1 cellular context compared by ENCODE assay signal in the genomic region with DNA sequence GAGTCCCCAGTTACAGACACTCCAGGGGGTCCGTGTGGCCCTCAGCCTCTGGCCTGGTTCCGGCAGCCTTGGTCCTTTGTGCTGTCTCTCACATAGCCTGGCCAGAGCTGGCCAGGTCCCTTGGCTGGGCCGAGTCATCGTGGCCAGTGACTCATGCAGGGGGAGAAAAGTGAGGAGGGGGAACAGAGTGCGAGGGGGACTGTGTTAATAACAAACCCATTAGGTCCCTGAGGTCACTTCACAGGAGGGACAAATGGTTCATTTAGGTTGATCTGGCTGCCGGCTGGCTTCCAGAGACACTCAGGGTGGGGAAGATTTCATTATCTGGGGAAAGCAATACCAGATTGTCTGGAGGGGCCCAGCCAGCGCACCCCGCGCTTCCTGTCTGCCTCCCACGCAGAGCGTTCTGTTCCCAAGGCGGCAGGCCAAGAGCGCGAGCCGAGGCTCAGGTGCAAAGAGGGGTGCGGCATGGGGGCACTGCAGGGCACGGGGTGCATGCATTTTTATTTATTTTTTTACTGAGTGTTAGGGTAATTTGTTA.
A peak's percentile ranks its signal among the peaks of the same experiment; 100 is the strongest.
TF ChIP-seq lines count a peak whose summit lies in the region.

No MANE protein-coding gene starts in this region.

TF ChIP-seq in K562, 482 proteins besides CTCF, POLR2A, EP300 and RAD21 (continues in another document):
- TF ChIP-seq, protein P1, sequence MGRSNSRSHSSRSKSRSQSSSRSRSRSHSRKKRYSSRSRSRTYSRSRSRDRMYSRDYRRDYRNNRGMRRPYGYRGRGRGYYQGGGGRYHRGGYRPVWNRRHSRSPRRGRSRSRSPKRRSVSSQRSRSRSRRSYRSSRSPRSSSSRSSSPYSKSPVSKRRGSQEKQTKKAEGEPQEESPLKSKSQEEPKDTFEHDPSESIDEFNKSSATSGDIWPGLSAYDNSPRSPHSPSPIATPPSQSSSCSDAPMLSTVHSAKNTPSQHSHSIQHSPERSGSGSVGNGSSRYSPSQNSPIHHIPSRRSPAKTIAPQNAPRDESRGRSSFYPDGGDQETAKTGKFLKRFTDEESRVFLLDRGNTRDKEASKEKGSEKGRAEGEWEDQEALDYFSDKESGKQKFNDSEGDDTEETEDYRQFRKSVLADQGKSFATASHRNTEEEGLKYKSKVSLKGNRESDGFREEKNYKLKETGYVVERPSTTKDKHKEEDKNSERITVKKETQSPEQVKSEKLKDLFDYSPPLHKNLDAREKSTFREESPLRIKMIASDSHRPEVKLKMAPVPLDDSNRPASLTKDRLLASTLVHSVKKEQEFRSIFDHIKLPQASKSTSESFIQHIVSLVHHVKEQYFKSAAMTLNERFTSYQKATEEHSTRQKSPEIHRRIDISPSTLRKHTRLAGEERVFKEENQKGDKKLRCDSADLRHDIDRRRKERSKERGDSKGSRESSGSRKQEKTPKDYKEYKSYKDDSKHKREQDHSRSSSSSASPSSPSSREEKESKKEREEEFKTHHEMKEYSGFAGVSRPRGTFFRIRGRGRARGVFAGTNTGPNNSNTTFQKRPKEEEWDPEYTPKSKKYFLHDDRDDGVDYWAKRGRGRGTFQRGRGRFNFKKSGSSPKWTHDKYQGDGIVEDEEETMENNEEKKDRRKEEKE (IDR thresholded peaks at IDR 0.05; ENCODE audit: borderline replicate concordance in 1 of 2, control insufficient read depth in 1 of 2, low read depth in 2 of 2, low read length in 1 of 2) = peak in 1 of 2 experiments; percentile 78; a peak in 1 of 4 replicates
- TF ChIP-seq, protein P2, sequence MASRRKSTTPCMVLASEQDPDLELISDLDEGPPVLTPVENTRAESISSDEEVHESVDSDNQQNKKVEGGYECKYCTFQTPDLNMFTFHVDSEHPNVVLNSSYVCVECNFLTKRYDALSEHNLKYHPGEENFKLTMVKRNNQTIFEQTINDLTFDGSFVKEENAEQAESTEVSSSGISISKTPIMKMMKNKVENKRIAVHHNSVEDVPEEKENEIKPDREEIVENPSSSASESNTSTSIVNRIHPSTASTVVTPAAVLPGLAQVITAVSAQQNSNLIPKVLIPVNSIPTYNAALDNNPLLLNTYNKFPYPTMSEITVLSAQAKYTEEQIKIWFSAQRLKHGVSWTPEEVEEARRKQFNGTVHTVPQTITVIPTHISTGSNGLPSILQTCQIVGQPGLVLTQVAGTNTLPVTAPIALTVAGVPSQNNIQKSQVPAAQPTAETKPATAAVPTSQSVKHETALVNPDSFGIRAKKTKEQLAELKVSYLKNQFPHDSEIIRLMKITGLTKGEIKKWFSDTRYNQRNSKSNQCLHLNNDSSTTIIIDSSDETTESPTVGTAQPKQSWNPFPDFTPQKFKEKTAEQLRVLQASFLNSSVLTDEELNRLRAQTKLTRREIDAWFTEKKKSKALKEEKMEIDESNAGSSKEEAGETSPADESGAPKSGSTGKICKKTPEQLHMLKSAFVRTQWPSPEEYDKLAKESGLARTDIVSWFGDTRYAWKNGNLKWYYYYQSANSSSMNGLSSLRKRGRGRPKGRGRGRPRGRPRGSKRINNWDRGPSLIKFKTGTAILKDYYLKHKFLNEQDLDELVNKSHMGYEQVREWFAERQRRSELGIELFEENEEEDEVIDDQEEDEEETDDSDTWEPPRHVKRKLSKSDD (conservative IDR thresholded peaks at IDR 0.05; ENCODE audit: low read length) = no peak
- TF ChIP-seq BACH1 (tag; IDR thresholded peaks at IDR 0.05) = no peak
- TF ChIP-seq, protein P3, sequence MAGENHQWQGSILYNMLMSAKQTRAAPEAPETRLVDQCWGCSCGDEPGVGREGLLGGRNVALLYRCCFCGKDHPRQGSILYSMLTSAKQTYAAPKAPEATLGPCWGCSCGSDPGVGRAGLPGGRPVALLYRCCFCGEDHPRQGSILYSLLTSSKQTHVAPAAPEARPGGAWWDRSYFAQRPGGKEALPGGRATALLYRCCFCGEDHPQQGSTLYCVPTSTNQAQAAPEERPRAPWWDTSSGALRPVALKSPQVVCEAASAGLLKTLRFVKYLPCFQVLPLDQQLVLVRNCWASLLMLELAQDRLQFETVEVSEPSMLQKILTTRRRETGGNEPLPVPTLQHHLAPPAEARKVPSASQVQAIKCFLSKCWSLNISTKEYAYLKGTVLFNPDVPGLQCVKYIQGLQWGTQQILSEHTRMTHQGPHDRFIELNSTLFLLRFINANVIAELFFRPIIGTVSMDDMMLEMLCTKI (IDR thresholded peaks at IDR 0.05; ENCODE audit: partially characterized antibody) = no peak
- TF ChIP-seq KLF13 (tag; IDR thresholded peaks at IDR 0.05; ENCODE audit: borderline replicate concordance, low read depth) = no peak
- peak; percentile 91 for TF ChIP-seq HDAC2 (IDR thresholded peaks at IDR 0.05)
- no peak for TF ChIP-seq NFRKB (IDR thresholded peaks at IDR 0.05; ENCODE audit: low read depth)
- no peak for TF ChIP-seq ZNF143 (CRISPR knock-in tag; IDR thresholded peaks at IDR 0.05)
- no peak for TF ChIP-seq RBM14 (IDR thresholded peaks at IDR 0.05; ENCODE audit: borderline replicate concordance, insufficient read depth, low read depth, low read length)
- TF ChIP-seq CREM (IDR thresholded peaks at IDR 0.05; ENCODE audit: low read depth) = no peak; the same call in none of the 2 replicates
- no peak for TF ChIP-seq ZNF232 (CRISPR knock-in tag; IDR thresholded peaks at IDR 0.05)
- no peak for TF ChIP-seq ZNF212 (CRISPR knock-in tag; IDR thresholded peaks at IDR 0.05)
- peak; percentile 78 for TF ChIP-seq MYNN (IDR thresholded peaks at IDR 0.05)
- no peak for TF ChIP-seq MYNN (CRISPR knock-in tag; IDR thresholded peaks at IDR 0.05)
- TF ChIP-seq, protein P4, sequence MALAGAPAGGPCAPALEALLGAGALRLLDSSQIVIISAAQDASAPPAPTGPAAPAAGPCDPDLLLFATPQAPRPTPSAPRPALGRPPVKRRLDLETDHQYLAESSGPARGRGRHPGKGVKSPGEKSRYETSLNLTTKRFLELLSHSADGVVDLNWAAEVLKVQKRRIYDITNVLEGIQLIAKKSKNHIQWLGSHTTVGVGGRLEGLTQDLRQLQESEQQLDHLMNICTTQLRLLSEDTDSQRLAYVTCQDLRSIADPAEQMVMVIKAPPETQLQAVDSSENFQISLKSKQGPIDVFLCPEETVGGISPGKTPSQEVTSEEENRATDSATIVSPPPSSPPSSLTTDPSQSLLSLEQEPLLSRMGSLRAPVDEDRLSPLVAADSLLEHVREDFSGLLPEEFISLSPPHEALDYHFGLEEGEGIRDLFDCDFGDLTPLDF (CRISPR knock-in tag; IDR thresholded peaks at IDR 0.05) = no peak
- TF ChIP-seq, protein P5, sequence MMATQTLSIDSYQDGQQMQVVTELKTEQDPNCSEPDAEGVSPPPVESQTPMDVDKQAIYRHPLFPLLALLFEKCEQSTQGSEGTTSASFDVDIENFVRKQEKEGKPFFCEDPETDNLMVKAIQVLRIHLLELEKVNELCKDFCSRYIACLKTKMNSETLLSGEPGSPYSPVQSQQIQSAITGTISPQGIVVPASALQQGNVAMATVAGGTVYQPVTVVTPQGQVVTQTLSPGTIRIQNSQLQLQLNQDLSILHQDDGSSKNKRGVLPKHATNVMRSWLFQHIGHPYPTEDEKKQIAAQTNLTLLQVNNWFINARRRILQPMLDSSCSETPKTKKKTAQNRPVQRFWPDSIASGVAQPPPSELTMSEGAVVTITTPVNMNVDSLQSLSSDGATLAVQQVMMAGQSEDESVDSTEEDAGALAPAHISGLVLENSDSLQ (IDR thresholded peaks at IDR 0.05) = peak; percentile 48
- TF ChIP-seq BCL6 (CRISPR knock-in tag; IDR thresholded peaks at IDR 0.05) = no peak
- TF ChIP-seq, protein P6, sequence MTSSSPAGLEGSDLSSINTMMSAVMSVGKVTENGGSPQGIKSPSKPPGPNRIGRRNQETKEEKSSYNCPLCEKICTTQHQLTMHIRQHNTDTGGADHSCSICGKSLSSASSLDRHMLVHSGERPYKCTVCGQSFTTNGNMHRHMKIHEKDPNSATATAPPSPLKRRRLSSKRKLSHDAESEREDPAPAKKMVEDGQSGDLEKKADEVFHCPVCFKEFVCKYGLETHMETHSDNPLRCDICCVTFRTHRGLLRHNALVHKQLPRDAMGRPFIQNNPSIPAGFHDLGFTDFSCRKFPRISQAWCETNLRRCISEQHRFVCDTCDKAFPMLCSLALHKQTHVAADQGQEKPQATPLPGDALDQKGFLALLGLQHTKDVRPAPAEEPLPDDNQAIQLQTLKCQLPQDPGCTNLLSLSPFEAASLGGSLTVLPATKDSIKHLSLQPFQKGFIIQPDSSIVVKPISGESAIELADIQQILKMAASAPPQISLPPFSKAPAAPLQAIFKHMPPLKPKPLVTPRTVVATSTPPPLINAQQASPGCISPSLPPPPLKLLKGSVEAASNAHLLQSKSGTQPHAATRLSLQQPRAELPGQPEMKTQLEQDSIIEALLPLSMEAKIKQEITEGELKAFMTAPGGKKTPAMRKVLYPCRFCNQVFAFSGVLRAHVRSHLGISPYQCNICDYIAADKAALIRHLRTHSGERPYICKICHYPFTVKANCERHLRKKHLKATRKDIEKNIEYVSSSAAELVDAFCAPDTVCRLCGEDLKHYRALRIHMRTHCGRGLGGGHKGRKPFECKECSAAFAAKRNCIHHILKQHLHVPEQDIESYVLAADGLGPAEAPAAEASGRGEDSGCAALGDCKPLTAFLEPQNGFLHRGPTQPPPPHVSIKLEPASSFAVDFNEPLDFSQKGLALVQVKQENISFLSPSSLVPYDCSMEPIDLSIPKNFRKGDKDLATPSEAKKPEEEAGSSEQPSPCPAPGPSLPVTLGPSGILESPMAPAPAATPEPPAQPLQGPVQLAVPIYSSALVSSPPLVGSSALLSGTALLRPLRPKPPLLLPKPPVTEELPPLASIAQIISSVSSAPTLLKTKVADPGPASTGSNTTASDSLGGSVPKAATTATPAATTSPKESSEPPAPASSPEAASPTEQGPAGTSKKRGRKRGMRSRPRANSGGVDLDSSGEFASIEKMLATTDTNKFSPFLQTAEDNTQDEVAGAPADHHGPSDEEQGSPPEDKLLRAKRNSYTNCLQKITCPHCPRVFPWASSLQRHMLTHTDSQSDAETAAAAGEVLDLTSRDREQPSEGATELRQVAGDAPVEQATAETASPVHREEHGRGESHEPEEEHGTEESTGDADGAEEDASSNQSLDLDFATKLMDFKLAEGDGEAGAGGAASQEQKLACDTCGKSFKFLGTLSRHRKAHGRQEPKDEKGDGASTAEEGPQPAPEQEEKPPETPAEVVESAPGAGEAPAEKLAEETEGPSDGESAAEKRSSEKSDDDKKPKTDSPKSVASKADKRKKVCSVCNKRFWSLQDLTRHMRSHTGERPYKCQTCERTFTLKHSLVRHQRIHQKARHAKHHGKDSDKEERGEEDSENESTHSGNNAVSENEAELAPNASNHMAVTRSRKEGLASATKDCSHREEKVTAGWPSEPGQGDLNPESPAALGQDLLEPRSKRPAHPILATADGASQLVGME (CRISPR knock-in tag; IDR thresholded peaks at IDR 0.05) = no peak
- peak; percentile 52; the same call in 1 of the 2 replicates for TF ChIP-seq HLTF (IDR thresholded peaks at IDR 0.05)
- TF ChIP-seq ZNF668 (CRISPR knock-in tag; IDR thresholded peaks at IDR 0.05) = no peak
- TF ChIP-seq NFE2 (IDR thresholded peaks at IDR 0.05; ENCODE audit: low read depth) = peak; percentile 85
- no peak for TF ChIP-seq CEBPB (tag; IDR thresholded peaks at IDR 0.05)
- TF ChIP-seq, protein P7, sequence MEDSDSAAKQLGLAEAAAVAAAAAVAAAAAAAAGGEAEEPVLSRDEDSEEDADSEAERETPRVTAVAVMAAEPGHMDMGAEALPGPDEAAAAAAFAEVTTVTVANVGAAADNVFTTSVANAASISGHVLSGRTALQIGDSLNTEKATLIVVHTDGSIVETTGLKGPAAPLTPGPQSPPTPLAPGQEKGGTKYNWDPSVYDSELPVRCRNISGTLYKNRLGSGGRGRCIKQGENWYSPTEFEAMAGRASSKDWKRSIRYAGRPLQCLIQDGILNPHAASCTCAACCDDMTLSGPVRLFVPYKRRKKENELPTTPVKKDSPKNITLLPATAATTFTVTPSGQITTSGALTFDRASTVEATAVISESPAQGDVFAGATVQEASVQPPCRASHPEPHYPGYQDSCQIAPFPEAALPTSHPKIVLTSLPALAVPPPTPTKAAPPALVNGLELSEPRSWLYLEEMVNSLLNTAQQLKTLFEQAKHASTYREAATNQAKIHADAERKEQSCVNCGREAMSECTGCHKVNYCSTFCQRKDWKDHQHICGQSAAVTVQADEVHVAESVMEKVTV (CRISPR knock-in tag; IDR thresholded peaks at IDR 0.05) = no peak
- no peak for TF ChIP-seq RFX5 (IDR thresholded peaks at IDR 0.05; ENCODE audit: low read depth, low read length)
